In the genomic region with DNA sequence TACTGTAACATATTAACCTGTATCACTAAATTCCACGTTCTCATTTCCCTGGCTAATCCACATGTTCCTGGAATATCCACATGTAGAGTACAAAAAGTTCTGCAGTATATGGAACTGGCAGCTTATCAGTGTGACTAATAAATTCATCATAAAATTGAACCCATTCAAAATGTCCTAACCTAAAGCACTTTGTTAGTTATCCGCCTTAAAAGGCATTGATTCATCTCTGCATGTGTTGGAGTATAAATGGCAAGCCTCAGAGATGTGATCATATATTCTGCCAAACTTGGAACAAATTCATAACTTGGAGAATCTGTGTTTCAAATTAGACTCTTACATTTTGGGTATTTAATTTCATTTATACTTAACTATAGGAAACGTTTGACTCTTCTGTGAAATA, we compare ENCODE assay signal across 17 cellular contexts. TPM values are rescaled to one million over a fixed set of nuclear protein-coding genes. Genes with fewer than 3 reads are reported as not detected.
A peak's percentile ranks its signal among the peaks of the same experiment; 100 is the strongest.
DNase-seq lines count a peak whose midpoint lies in the region; ATAC-seq and TF ChIP-seq lines count a peak whose summit lies in the region.
"Had no signal": no experiment of that assay in that cellular context is flagged by ENCODE, and none has a peak within 500 bp of the region (broad histone marks: within the 10 kb centered on the region; RNA-seq: fewer than 3 reads in every experiment).

No MANE protein-coding gene starts in this region.

- no peak overlapping the region for H3K9ac ChIP-seq in mammary epithelial cell (ENCODE audit: insufficient read depth, low read length)

- ATAC-seq in gastroesophageal sphincter: no peak
- ATAC-seq: HepG2 had no signal

- no TSS peak for BruUV-seq in mammary epithelial cell (replicated peaks; lab: Mats Ljungman, UMichigan)

- no peaks in the 10 kb centered on the region for H4K20me1 ChIP-seq in mammary epithelial cell (ENCODE audit: insufficient read depth, low read length)

- H3K27me3 ChIP-seq in mammary epithelial cell (ENCODE audit: insufficient read depth, low read length) (no peaks in the 10 kb centered on the region), gastroesophageal sphincter (no peaks in the 10 kb centered on the region)
- H3K27me3 ChIP-seq: BE2C, SJCRH30 had no signal

- H3K36me3 ChIP-seq in mammary epithelial cell (ENCODE audit: insufficient read depth, low read length): no peaks in the 10 kb centered on the region
- H3K36me3 ChIP-seq in gastroesophageal sphincter: no peaks in the 10 kb centered on the region
- H3K36me3 ChIP-seq: BE2C, SJCRH30 had no signal

- H3K4me1 ChIP-seq in mammary epithelial cell (ENCODE audit: insufficient read depth, low read length) (peaks cover 22% of the 10 kb centered on the region), gastroesophageal sphincter (peaks cover 0 to 7% (median 4%) of the 10 kb centered on the region in 3 donors)
- H3K4me1 ChIP-seq: SJCRH30 had no signal

- H3K79me2 ChIP-seq in mammary epithelial cell (ENCODE audit: insufficient read depth, low read length): no peaks in the 10 kb centered on the region

- H3K4me2 ChIP-seq in mammary epithelial cell (ENCODE audit: insufficient read depth, low read depth, low read length): peak overlapping the region; percentile 3

- H3K36me3 Mint-ChIP-seq in osteocyte (ENCODE audit: unreplicated experiment): peaks cover 5% of the 10 kb centered on the region
- H3K36me3 Mint-ChIP-seq: CD4-positive, alpha-beta memory T cell had no signal

- dilution Hi-C loops in mammary epithelial cell (cut with HindIII; ENCODE audit: low sequenced_read_pairs): no loop called here

- DNase-seq in LNCaP clone FGC (ENCODE audit: low read depth): peak; percentile 63
- peak; percentile 6 for DNase-seq in mammary epithelial cell
- DNase-seq in fibroblast of peridontal ligament (ENCODE audit: extremely low read depth): peak; percentile 60
- no peak for DNase-seq in osteocyte (ENCODE audit: extremely low spot score, unreplicated experiment)
- DNase-seq in NCI-H345 (lab: John Stamatoyannopoulos, UW): no peak
- DNase-seq in EL: no peak
- DNase-seq in activated CD4-positive, alpha-beta T cell treated with anti-CD3 and anti-CD28 coated beads for 48 hours: no peak
- DNase-seq: BE2C; CD4-positive, alpha-beta memory T cell; GF-D8; NCI-H1417; NCI-H1930; NCI-H2171 treated with DMSO at 0.1 percent for 48 hours; NCI-H510A treated with DMSO at 0.1 percent for 48 hours; SJCRH30 had no signal

- H3K27ac ChIP-seq in mammary epithelial cell (ENCODE audit: insufficient read depth, low read depth, low read length): no peak overlapping the region
- H3K27ac ChIP-seq in gastroesophageal sphincter: no peak overlapping the region
- H3K27ac ChIP-seq: SJCRH30 had no signal

- no peaks in the 10 kb centered on the region for H3K27me3 Mint-ChIP-seq in osteocyte (ENCODE audit: unreplicated experiment)

- 49% methylated on average over 3 of the region's 3 CpGs for WGBS in mammary epithelial cell (ENCODE audit: low coverage, missing lambda C conversion rate)
- WGBS in gastroesophageal sphincter (ENCODE audit: low coverage in 1 of 2), 2 donors: 51 to 53% methylated on average over 3 of the region's 3 CpGs

- TF ChIP-seq POLR2A in gastroesophageal sphincter (IDR thresholded peaks at IDR 0.05): no peak

- peaks cover 80% of the 10 kb centered on the region for H3K4me1 Mint-ChIP-seq in osteocyte (ENCODE audit: unreplicated experiment)
- H3K4me1 Mint-ChIP-seq: CD4-positive, alpha-beta memory T cell had no signal

- in situ Hi-C loops in mammary epithelial cell (cut with MboI; ENCODE audit: low sequenced_read_pairs in 2 of 2): no loop called here

- CTCF ChIA-PET in mammary epithelial cell (lab: Charles Lee; ENCODE audit: low non-redundant PET): no interaction called here

- TF ChIP-seq CTCF in LNCaP clone FGC (IDR thresholded peaks at IDR 0.05; ENCODE audit: control insufficient read depth, extremely low read depth, insufficient read depth) (no peak), mammary epithelial cell (conservative IDR thresholded peaks at IDR 0.05 in 1 of 2, IDR thresholded peaks at IDR 0.05 in 1 of 2; ENCODE audit: extremely low read depth in 1 of 2, insufficient read depth in 1 of 2, low read depth in 1 of 2, low read length in 2 of 2) (no peak), osteocyte (IDR thresholded peaks at IDR 0.05) (no peak), gastroesophageal sphincter (IDR thresholded peaks at IDR 0.05) (no peak)

- no peak for TF ChIP-seq EP300 in gastroesophageal sphincter (IDR thresholded peaks at IDR 0.05)

- no peak overlapping the region for H2AFZ ChIP-seq in mammary epithelial cell (ENCODE audit: low read depth, low read length)

- no peak overlapping the region for H3K4me3 Mint-ChIP-seq in osteocyte (ENCODE audit: unreplicated experiment)
- H3K4me3 Mint-ChIP-seq: CD4-positive, alpha-beta memory T cell had no signal

- H3K4me3 ChIP-seq in LNCaP clone FGC (ENCODE audit: low read depth, low read length) (no peak overlapping the region), mammary epithelial cell (replicated peaks in 1 of 3; ENCODE audit: insufficient read depth in 1 of 3, low read depth in 2 of 3, low read length in 3 of 3) (no peak overlapping the region), gastroesophageal sphincter (no peak overlapping the region)
- H3K4me3 ChIP-seq: SJCRH30 had no signal

- H3K27ac Mint-ChIP-seq in osteocyte (ENCODE audit: unreplicated experiment): peak overlapping the region; percentile 89
- H3K27ac Mint-ChIP-seq: CD4-positive, alpha-beta memory T cell had no signal

- no peaks in the 10 kb centered on the region for H3K9me3 ChIP-seq in mammary epithelial cell (replicated peaks; ENCODE audit: insufficient read depth, low read length)
- H3K9me3 ChIP-seq in gastroesophageal sphincter: no peaks in the 10 kb centered on the region
- H3K9me3 ChIP-seq: BE2C, SJCRH30 had no signal

- intact Hi-C loops in mammary epithelial cell (cut with micrococcal nuclease): no loop called here

- H3K9me3 Mint-ChIP-seq in osteocyte (ENCODE audit: unreplicated experiment): peaks cover 7% of the 10 kb centered on the region
- H3K9me3 Mint-ChIP-seq: CD4-positive, alpha-beta memory T cell had no signal

RNA-seq across cellular contexts. Expression of a gene that starts 25.2 kb away (rescaled TPM):
- total RNA-seq in mammary epithelial cell (10 to 100 TPM in 1 of 2 donors, 1 to 10 TPM in 1; 4.0 to 18.0 TPM), osteocyte (874 and 888 TPM in 2 replicates), gastroesophageal sphincter (10 to 100 TPM in 3 of 4 donors, 1 to 10 TPM in 1; 8.3 to 24.7 (median 19.0) TPM)
- 4.8 TPM for polyA plus RNA-seq in mammary epithelial cell
- 2.7 TPM for polyA minus RNA-seq in mammary epithelial cell

Comparison
In these comparisons a context has a peak if more than half of its experiments do, and no peak if none do; other contexts are left out.
1. DNase-seq: peak in LNCaP clone FGC (single experiment), mammary epithelial cell (single experiment) and fibroblast of peridontal ligament (single experiment); none in osteocyte (single experiment), NCI-H345 (single experiment), EL (single experiment) and activated CD4-positive, alpha-beta T cell treated with anti-CD3 and anti-CD28 coated beads for 48 hours (single experiment).
2. RNA of a gene that starts 25.2 kb away (total RNA-seq): 874 to 888 TPM in osteocyte; 8.3 to 24.7 TPM in gastroesophageal sphincter and 4.0 to 18.0 TPM in mammary epithelial cell; every median in the first group is over 10 times any median in the second.